In genomic region chr2:61537590-61538178, GRCh38 we compare ENCODE assay signal across 8 cellular contexts. TPM values are rescaled to one million over a fixed set of nuclear protein-coding genes. Genes with fewer than 3 reads are reported as not detected.
A peak's percentile ranks its signal among the peaks of the same experiment; 100 is the strongest.
DNase-seq lines count a peak whose midpoint lies in the region; ATAC-seq, FAIRE-seq and TF ChIP-seq lines count a peak whose summit lies in the region.

No MANE protein-coding gene starts in this region.

- H4K20me1 ChIP-seq in GM12878 (ENCODE audit: control insufficient read depth, insufficient read depth) = peaks cover 4% of the 10 kb centered on the region; the same call in 1 of the 2 replicates

- POLR2A ChIA-PET in GM12878 (lab: Charles Lee) = interaction anchor here (0.5 to 2.7 kb wide), 21 partner anchors 9 to 360 kb away, joined by 3 to 11 read pairs (median 4); no protein-coding TSS in a partner anchor

- H3K4me1 Mint-ChIP-seq in memory B cell = peaks cover 23% of the 10 kb centered on the region

- peak overlapping the region; percentile 64 for H2AFZ ChIP-seq in GM12878 (ENCODE audit: control insufficient read depth, low read depth, low read length)

- ATAC-seq in GM12878 (no peak), memory B cell (ENCODE audit: low read depth) (no peak), upper lobe of right lung (no peak), HG03095 (IDR thresholded peaks at IDR 0.05; ENCODE audit: unreplicated experiment) (no peak)

- peaks cover 2% of the 10 kb centered on the region for H3K36me3 Mint-ChIP-seq in memory B cell

- no peak for TF ChIP-seq EP300 in GM12878 (IDR thresholded peaks at IDR 0.05; ENCODE audit: borderline replicate concordance in 1 of 2, control insufficient read depth in 1 of 2, low read depth in 2 of 2, low read length in 2 of 2)

- CTCF ChIA-PET in GM12878 (lab: Yijun Ruan, JAX) = interaction anchor here (0.7 to 1.5 kb wide), 5 partner anchors 17 to 121 kb away, joined by 3 to 6 read pairs (median 3); no protein-coding TSS in a partner anchor

- no peaks in the 10 kb centered on the region for H3K27me3 Mint-ChIP-seq in memory B cell

- peak overlapping the region; percentile 97 for H3K27ac Mint-ChIP-seq in memory B cell

- H3K36me3 ChIP-seq in GM12878 (ENCODE audit: control insufficient read depth in 2 of 2, insufficient read depth in 2 of 2, low read length in 1 of 2) (no peaks in the 10 kb centered on the region), upper lobe of right lung (no peaks in the 10 kb centered on the region)

- peaks cover 5% of the 10 kb centered on the region for H3K4me1 ChIP-seq in GM12878 (ENCODE audit: control insufficient read depth, insufficient read depth, low read length)
- H3K4me1 ChIP-seq in upper lobe of right lung = peaks cover 18% of the 10 kb centered on the region

- H3K9me3 Mint-ChIP-seq in memory B cell = no peaks in the 10 kb centered on the region

- H3K4me3 ChIP-seq in GM12878 = peak overlapping the region; percentile 76
- H3K4me3 ChIP-seq in upper lobe of right lung = peak overlapping the region; percentile 83

- no peaks in the 10 kb centered on the region for H3K27me3 ChIP-seq in GM12878 (replicated peaks in 1 of 2; ENCODE audit: control insufficient read depth in 2 of 2, insufficient read depth in 2 of 2, low read length in 1 of 2)
- no peaks in the 10 kb centered on the region for H3K27me3 ChIP-seq in upper lobe of right lung

- TF ChIP-seq CTCF in GM12878 (IDR thresholded peaks at IDR 0.05 in 2 of 3, conservative IDR thresholded peaks at IDR 0.05 in 1 of 3; ENCODE audit: control insufficient read depth in 2 of 3, extremely low read depth in 1 of 3, insufficient read depth in 1 of 3, low read depth in 3 of 3, low read length in 3 of 3) (no peak), upper lobe of right lung (IDR thresholded peaks at IDR 0.05) (no peak)

- WGBS in GM12878 (ENCODE audit: insufficient coverage, insufficient replicate concordance, low lambda C conversion rate, missing lambda C conversion rate) = under 1% methylated on average over 16 of the region's 25 CpGs

- intact Hi-C loops in GM12878 (cut with micrococcal nuclease; ENCODE audit: unreplicated experiment) (loop anchor here (2.0 to 10.0 kb wide), 4 partner anchors 50 to 227 kb away; partner anchors contain the start of gene USP34), upper lobe of right lung (cut with DNase I) (no loop called here)

- RAD21 ChIA-PET in GM12878 (lab: Charles Lee; ENCODE audit: unreplicated experiment) = interaction anchor here (0.6 to 2.0 kb wide), 13 partner anchors 9 to 170 kb away, joined by 3 to 15 read pairs (median 4); no protein-coding TSS in a partner anchor

- FAIRE-seq in GM12878 (lab: Jason Lieb, UNC) = no peak

- SMC1A ChIA-PET in GM12878 (lab: Charles Lee; ENCODE audit: uncharacterized antibody, unreplicated experiment) = interaction anchor here (0.6 to 2.2 kb wide), 9 partner anchors 9 to 170 kb away, joined by 3 to 8 read pairs (median 3); no protein-coding TSS in a partner anchor

- in situ Hi-C loops in GM12878 (cut with MboI) = no loop called here

- BruUV-seq in GM12878 (replicated peaks; lab: Mats Ljungman, UMichigan) = no TSS peak

- no peak for TF ChIP-seq POLR2A in GM12878 (IDR thresholded peaks at IDR 0.05; ENCODE audit: low read depth, low read length)

- H3K9ac ChIP-seq in GM12878 (ENCODE audit: control insufficient read depth, insufficient read depth, low read length) = peak overlapping the region; percentile 98

- H3K4me2 ChIP-seq in GM12878 (ENCODE audit: control insufficient read depth, insufficient read depth) = no peak overlapping the region

- H3K79me2 ChIP-seq in GM12878 (ENCODE audit: control insufficient read depth, insufficient read depth, low read length) = peaks cover 58% of the 10 kb centered on the region

- no peak for TF ChIP-seq RAD21 in GM12878 (IDR thresholded peaks at IDR 0.05; ENCODE audit: insufficient read depth, low read depth, low read length)

- peak overlapping the region; percentile 99 for H3K27ac ChIP-seq in GM12878 (ENCODE audit: control insufficient read depth, insufficient read depth)
- peak overlapping the region; percentile 97 for H3K27ac ChIP-seq in upper lobe of right lung

- peak overlapping the region; percentile 94 for H3K4me3 Mint-ChIP-seq in memory B cell

- DNase-seq in stimulated activated CD8-positive, alpha-beta memory T cell treated with anti-CD3 and anti-CD28 coated beads, Interleukin-12 subunit alpha, Interleukin-12 subunit beta, amount 100 ng/mL, for 1 hour (ENCODE audit: low read depth) = peak; percentile 5
- no peak for DNase-seq in stimulated activated CD8-positive, alpha-beta memory T cell treated with anti-CD3 and anti-CD28 coated beads, Interleukin-4, amount 100 ng/mL, for 48 hours
- DNase-seq in GM12878 (ENCODE audit: low read depth, low spot score) (no peak), memory B cell (ENCODE audit: low spot score in 2 of 2) (no peak), upper lobe of right lung (no peak), SK-N-DZ (ENCODE audit: low spot score) (no peak), RPMI8226 (no peak)

- no peaks in the 10 kb centered on the region; the same call in 2 of the 3 replicates for H3K9me3 ChIP-seq in GM12878 (replicated peaks; ENCODE audit: control insufficient read depth, insufficient read depth, low read length)
- no peaks in the 10 kb centered on the region for H3K9me3 ChIP-seq in upper lobe of right lung

TF ChIP-seq in GM12878, 131 proteins besides CTCF, POLR2A, EP300 and RAD21 (continues in another document):
- TF ChIP-seq ZBED1 (IDR thresholded peaks at IDR 0.05; ENCODE audit: borderline replicate concordance) = no peak
- TF ChIP-seq CHD1 (IDR thresholded peaks at IDR 0.05; ENCODE audit: low read depth, low read length) = 0 out of 2 replicates have a peak, but pooled peaks have one; percentile 73
- no peak for TF ChIP-seq ZBTB33 (IDR thresholded peaks at IDR 0.05)
- 0 out of 2 replicates have a peak, but pooled peaks have one; percentile 41 for TF ChIP-seq GATAD2B (conservative IDR thresholded peaks at IDR 0.05; ENCODE audit: low read depth)
- TF ChIP-seq GABPA (IDR thresholded peaks at IDR 0.05; ENCODE audit: low read depth) = no peak
- TF ChIP-seq PRDM15 (CRISPR knock-in tag; IDR thresholded peaks at IDR 0.05) = no peak
- no peak for TF ChIP-seq POLR2AphosphoS5 (IDR thresholded peaks at IDR 0.05; ENCODE audit: low read length)

RNA-seq across cellular contexts. Expression of gene XPO1, which starts 0.5 kb away (rescaled TPM):
- 962 and 978 TPM in 2 replicates for total RNA-seq in GM12878 (2013; cell fraction: nucleolus; rRNA removed)
- total RNA-seq in GM12878 (2014; rRNA removed) (189 and 249 TPM in 2 replicates), GM12878 (2014; rRNA removed; fragmentation: Illumina TruSeq; extraction: Trizol) (210 and 216 TPM in 2 replicates), GM12878 (2021) (149 and 159 TPM in 2 replicates), upper lobe of right lung (98.9 TPM)
- 100 TPM for polyA plus RNA-seq in GM12878 (2011; ENCODE audit: low read depth)
- polyA plus RNA-seq in GM12878 (2011; rRNA removed) (203 and 303 TPM in 2 replicates), GM12878 (2014; fragmentation: Illumina TruSeq; extraction: Trizol) (193 and 229 TPM in 2 replicates), GM12878 (2014; fragmentation: Nextera tagmentation; extraction: Ambion mirVana) (10 to 100 TPM; 57.3 to 62.8 TPM), GM12878 (2014; rRNA removed) (128 and 146 TPM in 2 replicates), GM12878 (2016; fragmentation: Nextera tagmentation; extraction: Ambion mirVana) (100 to 1,000 TPM; 123 to 140 TPM)
- 72.8 and 78.1 TPM in 2 replicates for polyA plus RNA-seq in GM12878 (2011; cell fraction: cytosol; rRNA removed)
- polyA plus RNA-seq in GM12878 (2011; cell fraction: nucleus; rRNA removed) = 190 and 215 TPM in 2 replicates
- polyA plus RNA-seq in GM12878 (2012) = 91.8 and 113 TPM in 2 replicates
- 195 and 290 TPM in 2 replicates for polyA minus RNA-seq in GM12878 (2011; rRNA and poly(A)+ RNA removed)
- 82.2 and 92.8 TPM in 2 replicates for polyA minus RNA-seq in GM12878 (2011; cell fraction: cytosol; rRNA and poly(A)+ RNA removed)
- polyA minus RNA-seq in GM12878 (2011; cell fraction: nucleus; rRNA and poly(A)+ RNA removed) = 97.2 and 165 TPM in 2 replicates
- 219 and 236 TPM in 2 replicates for polyA plus RNA-seq in SK-N-DZ (2014; cell fraction: cytosol; rRNA removed)
- 283 and 351 TPM in 2 replicates for polyA plus RNA-seq in SK-N-DZ (2014; cell fraction: nucleus; rRNA removed)
